Comparison of ENCODE assay signal across 16 cellular contexts in the genomic region with DNA sequence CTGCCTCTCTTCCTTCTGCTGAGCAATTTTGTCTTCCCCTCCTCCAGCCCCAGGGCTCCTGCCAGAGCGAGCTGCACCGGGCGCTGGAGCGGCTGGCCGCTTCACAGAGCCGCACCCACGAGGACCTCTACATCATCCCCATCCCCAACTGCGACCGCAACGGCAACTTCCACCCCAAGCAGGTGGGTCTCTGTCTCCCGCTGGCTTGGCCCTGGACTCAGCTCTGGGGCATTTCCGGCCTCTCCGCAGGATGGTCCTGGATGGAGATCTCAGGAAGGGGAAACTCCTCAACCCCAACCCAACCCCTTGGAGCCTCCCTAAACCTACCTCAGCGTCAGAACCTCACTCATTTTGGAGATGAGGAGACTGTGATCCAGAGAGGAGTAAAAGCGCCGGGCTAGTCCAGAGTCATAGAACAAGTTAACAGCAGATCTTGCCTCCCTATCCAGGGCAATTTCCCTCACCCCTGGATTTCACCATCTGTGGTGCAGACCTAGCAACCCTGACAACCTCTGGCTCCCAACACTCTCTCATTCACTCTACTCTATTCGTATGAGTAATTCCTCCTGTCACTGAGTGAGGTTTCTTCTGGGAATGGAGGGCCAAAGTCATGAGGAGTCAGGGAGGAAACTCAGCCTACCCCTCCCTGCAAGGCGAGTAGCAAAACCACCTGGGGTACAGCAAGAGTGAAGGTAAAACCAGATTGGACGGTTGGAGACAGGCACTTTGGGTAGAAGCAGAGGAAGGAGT. TPM values are rescaled to one million over a fixed set of nuclear protein-coding genes. Genes with fewer than 3 reads are reported as not detected.
DNase-seq lines count a peak whose midpoint lies in the region; TF ChIP-seq lines count a peak whose summit lies in the region.
"Had no signal": no experiment of that assay in that cellular context is flagged by ENCODE, and none has a peak within 500 bp of the region (broad histone marks: within the 10 kb centered on the region; RNA-seq: fewer than 3 reads in every experiment).

No MANE protein-coding gene starts in this region.

- TF ChIP-seq CTCF in AG10803 (conservative IDR thresholded peaks at IDR 0.05; ENCODE audit: low read length), result no peak
- TF ChIP-seq CTCF in HFF-Myc (IDR thresholded peaks at IDR 0.05; ENCODE audit: low read depth, low read length, missing control alignments), result no peak
- no peak for TF ChIP-seq CTCF in epithelial cell of esophagus (IDR thresholded peaks at IDR 0.05; ENCODE audit: insufficient read depth, low read depth, low read length, missing control alignments)
- TF ChIP-seq CTCF in osteocyte (IDR thresholded peaks at IDR 0.05), result no peak
- no peak for TF ChIP-seq CTCF in CD14-positive monocyte (IDR thresholded peaks at IDR 0.05)
- no peak for TF ChIP-seq CTCF in type B pancreatic cell (conservative IDR thresholded peaks at IDR 0.05)

- H3K27me3 Mint-ChIP-seq in osteocyte (ENCODE audit: unreplicated experiment), result no peaks in the 10 kb centered on the region
- peaks cover 12 to 28% (median 19%) of the 10 kb centered on the region in 3 donors for H3K27me3 Mint-ChIP-seq in CD14-positive monocyte (ENCODE audit: low read depth in 3 of 3)
- H3K27me3 Mint-ChIP-seq in type B pancreatic cell, result peaks cover 6% of the 10 kb centered on the region

- peak; percentile 77 for DNase-seq in AG10803 (ENCODE audit: low read depth)
- peak; percentile 81 for DNase-seq in HFF-Myc (ENCODE audit: extremely low read depth, low read depth)
- peak; percentile 45 for DNase-seq in epithelial cell of esophagus (ENCODE audit: low read depth)
- no peak for DNase-seq in osteocyte (ENCODE audit: extremely low spot score, unreplicated experiment)
- no peak for DNase-seq in CD14-positive monocyte (ENCODE audit: low spot score)
- no peak for DNase-seq in SW480 (ENCODE audit: low spot score)
- no peak for DNase-seq in activated effector memory CD4-positive, alpha-beta T cell treated with Interleukin-2 at 50 U/mL for 16 hours
- DNase-seq in type B pancreatic cell (ENCODE audit: extremely low spot score, unreplicated experiment), result no peak
- DNase-seq: activated CD4-positive, CD25-positive, alpha-beta regulatory T cell treated with anti-CD3 and anti-CD28 coated beads, Interleukin-2, amount 50 U/mL, for 72 hours; activated T-cell treated with anti-CD3 and anti-CD28 coated beads, Interleukin-2, amount 50 U/mL, for 4 hours; C1 segment of cervical spinal cord; cortex of kidney; NCI-H1105 treated with DMSO at 0.1 percent for 48 hours; nucleus accumbens; SW 1271; trophoblast cell had no signal

- H3K36me3 Mint-ChIP-seq in osteocyte (ENCODE audit: unreplicated experiment) (peaks cover 57% of the 10 kb centered on the region), CD14-positive monocyte (no peaks in the 10 kb centered on the region), type B pancreatic cell (peaks cover 17% of the 10 kb centered on the region)

- H3K9me3 Mint-ChIP-seq in osteocyte (ENCODE audit: unreplicated experiment) (no peaks in the 10 kb centered on the region), CD14-positive monocyte (no peaks in the 10 kb centered on the region), type B pancreatic cell (no peaks in the 10 kb centered on the region)
- H3K9me3 Mint-ChIP-seq: activated T-cell treated with anti-CD3 and anti-CD28 coated beads, Interleukin-2, amount 50 U/mL, for 4 hours had no signal

- H3K27ac Mint-ChIP-seq in osteocyte (ENCODE audit: unreplicated experiment), result peak overlapping the region; percentile 35
- no peak overlapping the region for H3K27ac Mint-ChIP-seq in CD14-positive monocyte
- H3K27ac Mint-ChIP-seq in type B pancreatic cell, result no peak overlapping the region

- H3K4me3 ChIP-seq in AG10803 (ENCODE audit: low read length), result no peak overlapping the region
- no peak overlapping the region for H3K4me3 ChIP-seq in HFF-Myc (replicated peaks; ENCODE audit: low read depth, low read length)
- no peak overlapping the region for H3K4me3 ChIP-seq in epithelial cell of esophagus (ENCODE audit: low read length)

- no peak overlapping the region for H3K4me3 Mint-ChIP-seq in osteocyte (ENCODE audit: unreplicated experiment)
- H3K4me3 Mint-ChIP-seq in CD14-positive monocyte, result no peak overlapping the region
- no peak overlapping the region for H3K4me3 Mint-ChIP-seq in type B pancreatic cell
- H3K4me3 Mint-ChIP-seq: activated T-cell treated with anti-CD3 and anti-CD28 coated beads, Interleukin-2, amount 50 U/mL, for 4 hours had no signal

- H3K4me1 Mint-ChIP-seq in osteocyte (ENCODE audit: unreplicated experiment), result peaks cover 88% of the 10 kb centered on the region
- no peaks in the 10 kb centered on the region for H3K4me1 Mint-ChIP-seq in CD14-positive monocyte
- peaks cover 34% of the 10 kb centered on the region for H3K4me1 Mint-ChIP-seq in type B pancreatic cell (ENCODE audit: unreplicated experiment)

- intact Hi-C loops in CD14-positive monocyte (cut with micrococcal nuclease), result no loop called here

RNA-seq across cellular contexts. Expression of gene IGFBP4, which starts 10.8 kb away (rescaled TPM):
- 2,074 and 2,132 TPM in 2 replicates for total RNA-seq in osteocyte
- under 1 TPM in 1 of 2 donors, not detected in 1; 0.15 TPM for polyA plus RNA-seq in CD14-positive monocyte
- 25.7 and 78.2 TPM in 2 replicates for total RNA-seq in type B pancreatic cell (ENCODE audit: low replicate concordance)

RNA-seq across cellular contexts. Expression of gene TOP2A, which starts 36.4 kb away (rescaled TPM):
- total RNA-seq in osteocyte, result 41.9 and 43.3 TPM in 2 replicates
- polyA plus RNA-seq in CD14-positive monocyte, result under 1 TPM; 0.28 to 0.94 TPM
- 65.8 and 248 TPM in 2 replicates for total RNA-seq in type B pancreatic cell (ENCODE audit: low replicate concordance)

RNA-seq across cellular contexts. Expression of gene TNS4, which starts 47.4 kb away (rescaled TPM):
- 0.21 and 0.73 TPM in 2 replicates for total RNA-seq in osteocyte
- polyA plus RNA-seq in CD14-positive monocyte, result not detected
- total RNA-seq in type B pancreatic cell (ENCODE audit: low replicate concordance), result 1.8 and 2.3 TPM in 2 replicates

Comparison
In these comparisons a context has a peak if more than half of its experiments do, and no peak if none do; other contexts are left out.
1. DNase-seq: peak in AG10803 (single experiment), HFF-Myc (single experiment) and epithelial cell of esophagus (single experiment); none in osteocyte (single experiment), CD14-positive monocyte (single experiment), SW480 (single experiment), activated effector memory CD4-positive, alpha-beta T cell treated with Interleukin-2 at 50 U/mL for 16 hours (single experiment) and type B pancreatic cell (single experiment).
2. RNA of gene IGFBP4, which starts 10.8 kb away (total RNA-seq): 2,074 to 2,132 TPM in osteocyte; 25.7 to 78.2 TPM in type B pancreatic cell; every median in the first group is over 10 times any median in the second.